2 cellular contexts compared by ENCODE assay signal in the genomic region with DNA sequence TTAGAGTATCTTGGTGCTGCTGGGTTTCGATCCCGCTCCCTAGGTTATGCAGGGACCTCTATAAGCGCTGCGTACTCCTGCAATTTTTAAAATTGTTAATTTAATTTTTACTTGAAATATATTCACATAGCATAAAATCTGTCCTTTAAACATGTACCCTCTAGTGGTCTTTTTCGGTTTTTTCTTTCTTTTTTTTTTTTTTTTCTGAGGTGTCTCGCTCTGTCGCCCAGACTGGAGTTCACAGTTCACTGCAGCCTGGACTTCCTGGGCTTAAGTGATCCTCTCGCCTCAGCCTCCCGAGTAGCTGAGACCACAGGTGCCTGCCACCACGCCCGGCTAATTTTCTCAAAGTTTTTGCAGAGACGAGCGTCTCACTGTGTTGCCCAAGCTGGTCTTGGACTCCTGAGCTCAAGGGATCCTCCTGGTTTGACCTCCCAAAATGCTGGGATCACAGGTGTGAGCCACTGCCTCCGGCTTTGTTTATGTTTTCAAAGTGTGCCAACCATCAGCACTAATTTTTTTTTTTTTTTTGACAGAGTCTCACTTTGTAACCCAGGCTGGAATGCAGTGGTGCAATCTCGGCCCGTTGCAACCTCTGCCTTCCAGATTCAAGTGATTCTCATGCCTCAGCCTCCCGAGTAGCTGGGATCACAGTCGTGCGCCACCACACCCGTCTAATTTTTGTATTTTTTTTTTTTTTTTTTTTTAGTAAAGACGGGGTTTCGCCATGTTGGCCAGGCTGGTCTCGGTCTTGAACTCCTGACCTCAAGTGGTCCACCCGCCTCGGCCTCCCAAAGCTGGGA.
A peak's percentile ranks its signal among the peaks of the same experiment; 100 is the strongest.
TF ChIP-seq lines count a peak whose summit lies in the region.

No MANE protein-coding gene starts in this region.

TF ChIP-seq in GM12878, 131 proteins besides CTCF, POLR2A, EP300 and RAD21 (continues in another document):
- TF ChIP-seq ZZZ3 (IDR thresholded peaks at IDR 0.05; ENCODE audit: control insufficient read depth, insufficient read length, low read depth): no peak
- TF ChIP-seq DPF2 (IDR thresholded peaks at IDR 0.05): no peak
- peak in 1 of 2 experiments; percentile 4; a peak in 1 of 4 replicates for TF ChIP-seq IKZF2 (IDR thresholded peaks at IDR 0.05)
- TF ChIP-seq RB1 (IDR thresholded peaks at IDR 0.05; ENCODE audit: borderline replicate concordance): no peak
- no peak for TF ChIP-seq MTA3 (IDR thresholded peaks at IDR 0.05; ENCODE audit: borderline replicate concordance, low read length)
- TF ChIP-seq JUND (IDR thresholded peaks at IDR 0.05; ENCODE audit: low read depth, low read length): no peak
- 0 out of 2 replicates have a peak, but pooled peaks have one; percentile 60 for TF ChIP-seq PAX8 (IDR thresholded peaks at IDR 0.05)
- TF ChIP-seq ZNF622 (IDR thresholded peaks at IDR 0.05): no peak
- no peak for TF ChIP-seq SMAD5 (IDR thresholded peaks at IDR 0.05; ENCODE audit: low read depth)
- no peak for TF ChIP-seq SRF (IDR thresholded peaks at IDR 0.05; ENCODE audit: low read depth in 2 of 2, low read length in 2 of 2)
- TF ChIP-seq ASH2L (IDR thresholded peaks at IDR 0.05; ENCODE audit: borderline replicate concordance, low read depth): no peak
- TF ChIP-seq E2F4 (IDR thresholded peaks at IDR 0.05; ENCODE audit: low read depth, low read length): no peak
- no peak for TF ChIP-seq CREM (IDR thresholded peaks at IDR 0.05; ENCODE audit: low read depth)
- no peak for TF ChIP-seq USF1 (IDR thresholded peaks at IDR 0.05; ENCODE audit: borderline replicate concordance, extremely low read length, insufficient read depth, low read depth, low read length)
- TF ChIP-seq SREBF2 (IDR thresholded peaks at IDR 0.05; ENCODE audit: low read length): no peak
- TF ChIP-seq SIX5 (IDR thresholded peaks at IDR 0.05; ENCODE audit: low read depth, low read length, severe bottlenecking): no peak
- no peak for TF ChIP-seq NFYA (IDR thresholded peaks at IDR 0.05; ENCODE audit: borderline replicate concordance, low read depth, low read length)
- peak; percentile 84 for TF ChIP-seq NBN (IDR thresholded peaks at IDR 0.05)
- peak; percentile 50 for TF ChIP-seq ATF7 (IDR thresholded peaks at IDR 0.05; ENCODE audit: low read depth)
- TF ChIP-seq SMARCA5 (IDR thresholded peaks at IDR 0.05): peak; percentile 75; the same call in 1 of the 2 replicates
- TF ChIP-seq SPI1 (IDR thresholded peaks at IDR 0.05; ENCODE audit: borderline replicate concordance, insufficient read depth, low read depth, low read length): no peak
- TF ChIP-seq MAX (IDR thresholded peaks at IDR 0.05; ENCODE audit: low read depth, low read length): no peak
- TF ChIP-seq NR2C1 (IDR thresholded peaks at IDR 0.05): peak; percentile 43; the same call in 1 of the 2 replicates
- TF ChIP-seq EED (IDR thresholded peaks at IDR 0.05; ENCODE audit: low read depth): 0 out of 2 replicates have a peak, but pooled peaks have one; percentile 9
- no peak for TF ChIP-seq POU2F2 (IDR thresholded peaks at IDR 0.05; ENCODE audit: borderline replicate concordance, low read depth, low read length)
- TF ChIP-seq, protein P1, sequence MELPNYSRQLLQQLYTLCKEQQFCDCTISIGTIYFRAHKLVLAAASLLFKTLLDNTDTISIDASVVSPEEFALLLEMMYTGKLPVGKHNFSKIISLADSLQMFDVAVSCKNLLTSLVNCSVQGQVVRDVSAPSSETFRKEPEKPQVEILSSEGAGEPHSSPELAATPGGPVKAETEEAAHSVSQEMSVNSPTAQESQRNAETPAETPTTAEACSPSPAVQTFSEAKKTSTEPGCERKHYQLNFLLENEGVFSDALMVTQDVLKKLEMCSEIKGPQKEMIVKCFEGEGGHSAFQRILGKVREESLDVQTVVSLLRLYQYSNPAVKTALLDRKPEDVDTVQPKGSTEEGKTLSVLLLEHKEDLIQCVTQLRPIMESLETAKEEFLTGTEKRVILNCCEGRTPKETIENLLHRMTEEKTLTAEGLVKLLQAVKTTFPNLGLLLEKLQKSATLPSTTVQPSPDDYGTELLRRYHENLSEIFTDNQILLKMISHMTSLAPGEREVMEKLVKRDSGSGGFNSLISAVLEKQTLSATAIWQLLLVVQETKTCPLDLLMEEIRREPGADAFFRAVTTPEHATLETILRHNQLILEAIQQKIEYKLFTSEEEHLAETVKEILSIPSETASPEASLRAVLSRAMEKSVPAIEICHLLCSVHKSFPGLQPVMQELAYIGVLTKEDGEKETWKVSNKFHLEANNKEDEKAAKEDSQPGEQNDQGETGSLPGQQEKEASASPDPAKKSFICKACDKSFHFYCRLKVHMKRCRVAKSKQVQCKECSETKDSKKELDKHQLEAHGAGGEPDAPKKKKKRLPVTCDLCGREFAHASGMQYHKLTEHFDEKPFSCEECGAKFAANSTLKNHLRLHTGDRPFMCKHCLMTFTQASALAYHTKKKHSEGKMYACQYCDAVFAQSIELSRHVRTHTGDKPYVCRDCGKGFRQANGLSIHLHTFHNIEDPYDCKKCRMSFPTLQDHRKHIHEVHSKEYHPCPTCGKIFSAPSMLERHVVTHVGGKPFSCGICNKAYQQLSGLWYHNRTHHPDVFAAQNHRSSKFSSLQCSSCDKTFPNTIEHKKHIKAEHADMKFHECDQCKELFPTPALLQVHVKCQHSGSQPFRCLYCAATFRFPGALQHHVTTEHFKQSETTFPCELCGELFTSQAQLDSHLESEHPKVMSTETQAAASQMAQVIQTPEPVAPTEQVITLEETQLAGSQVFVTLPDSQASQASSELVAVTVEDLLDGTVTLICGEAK (IDR thresholded peaks at IDR 0.05; ENCODE audit: borderline replicate concordance): no peak; the same call in 1 of the 2 replicates
- peak; percentile 10; the same call in 1 of the 2 replicates for TF ChIP-seq CBFB (IDR thresholded peaks at IDR 0.05; ENCODE audit: low read depth)
- TF ChIP-seq ESRRA (IDR thresholded peaks at IDR 0.05; ENCODE audit: low read length): no peak

TF ChIP-seq in liver, 16 proteins besides CTCF, POLR2A, EP300 and RAD21:
- TF ChIP-seq REST (IDR thresholded peaks at IDR 0.05): peak; percentile 41
- TF ChIP-seq GABPA (IDR thresholded peaks at IDR 0.05 in 1 of 2, conservative IDR thresholded peaks at IDR 0.05 in 1 of 2): no peak
- TF ChIP-seq NR2F2 (IDR thresholded peaks at IDR 0.05): no peak
- no peak for TF ChIP-seq EGR1 (IDR thresholded peaks at IDR 0.05; ENCODE audit: low read depth in 2 of 2)
- no peak for TF ChIP-seq FOXA2 (IDR thresholded peaks at IDR 0.05)
- peak; percentile 43 for TF ChIP-seq TAF1 (conservative IDR thresholded peaks at IDR 0.05)
- TF ChIP-seq RXRA (IDR thresholded peaks at IDR 0.05): no peak
- no peak for TF ChIP-seq FOXA1 (IDR thresholded peaks at IDR 0.05)
- TF ChIP-seq HNF4G (IDR thresholded peaks at IDR 0.05): no peak
